In the genomic region with DNA sequence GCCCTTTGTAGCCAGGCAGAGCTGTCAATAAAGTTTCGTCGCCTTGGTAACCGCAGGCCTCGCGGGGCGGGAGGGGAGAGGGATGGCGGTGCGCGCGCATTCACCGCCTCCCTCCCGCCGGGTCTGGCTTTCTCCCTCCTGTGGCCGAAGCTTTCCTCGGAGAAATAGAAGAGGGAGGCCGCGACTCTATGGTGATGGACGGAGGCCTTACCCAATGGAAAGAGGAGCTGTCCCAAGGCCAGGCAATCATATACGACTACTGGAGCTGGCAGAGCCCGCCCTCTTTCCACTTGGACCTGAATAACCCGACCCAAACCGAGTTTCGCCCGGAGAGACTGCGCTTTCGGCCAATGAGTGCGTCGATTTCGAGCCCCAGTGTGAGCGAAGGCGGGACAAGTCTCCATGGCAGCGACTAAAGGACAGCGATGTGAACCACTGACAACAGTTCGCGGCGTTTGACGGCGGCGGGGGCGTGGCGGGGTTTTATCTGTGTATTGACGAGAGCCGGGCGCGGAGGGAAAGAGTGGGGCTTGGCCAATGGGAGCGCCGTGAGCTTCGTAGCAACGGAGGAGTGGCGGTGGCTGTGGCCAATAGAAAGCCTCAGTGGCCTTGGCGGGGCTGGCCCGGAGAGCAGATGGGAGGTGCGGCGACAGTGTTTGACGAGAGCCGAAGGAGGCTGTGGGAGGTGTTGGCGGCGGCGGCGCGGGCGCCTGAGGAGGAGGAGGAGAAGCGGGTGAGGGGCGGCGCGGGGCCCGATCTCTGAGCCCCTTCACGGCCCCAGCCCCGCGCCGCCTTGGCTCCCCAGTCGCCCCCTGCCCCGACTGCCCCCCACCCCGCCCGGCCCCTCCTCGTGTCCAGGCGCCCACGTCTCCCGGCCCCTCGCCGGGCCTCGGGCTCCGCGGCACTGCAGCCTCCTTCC, we compare ENCODE assay signal across 1 cellular context.
TF ChIP-seq lines count a peak whose summit lies in the region.

A gene (plus strand): TSS at position 652 of the 919 bp plus-strand sequence. CDS start 2,061 bp downstream, outside the sequence.

TF ChIP-seq in K562, 482 proteins besides CTCF, POLR2A, EP300 and RAD21 (continued from another document and continues in another):
- TF ChIP-seq, protein P1, sequence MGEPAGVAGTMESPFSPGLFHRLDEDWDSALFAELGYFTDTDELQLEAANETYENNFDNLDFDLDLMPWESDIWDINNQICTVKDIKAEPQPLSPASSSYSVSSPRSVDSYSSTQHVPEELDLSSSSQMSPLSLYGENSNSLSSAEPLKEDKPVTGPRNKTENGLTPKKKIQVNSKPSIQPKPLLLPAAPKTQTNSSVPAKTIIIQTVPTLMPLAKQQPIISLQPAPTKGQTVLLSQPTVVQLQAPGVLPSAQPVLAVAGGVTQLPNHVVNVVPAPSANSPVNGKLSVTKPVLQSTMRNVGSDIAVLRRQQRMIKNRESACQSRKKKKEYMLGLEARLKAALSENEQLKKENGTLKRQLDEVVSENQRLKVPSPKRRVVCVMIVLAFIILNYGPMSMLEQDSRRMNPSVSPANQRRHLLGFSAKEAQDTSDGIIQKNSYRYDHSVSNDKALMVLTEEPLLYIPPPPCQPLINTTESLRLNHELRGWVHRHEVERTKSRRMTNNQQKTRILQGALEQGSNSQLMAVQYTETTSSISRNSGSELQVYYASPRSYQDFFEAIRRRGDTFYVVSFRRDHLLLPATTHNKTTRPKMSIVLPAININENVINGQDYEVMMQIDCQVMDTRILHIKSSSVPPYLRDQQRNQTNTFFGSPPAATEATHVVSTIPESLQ (CRISPR knock-in tag; IDR thresholded peaks at IDR 0.05): no peak
- TF ChIP-seq, protein P2, sequence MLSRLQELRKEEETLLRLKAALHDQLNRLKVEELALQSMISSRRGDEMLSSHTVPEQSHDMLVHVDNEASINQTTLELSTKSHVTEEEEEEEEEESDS (CRISPR knock-in tag; IDR thresholded peaks at IDR 0.05): no peak
- TF ChIP-seq CCAR2 (IDR thresholded peaks at IDR 0.05; ENCODE audit: low read depth, low read length): no peak
- TF ChIP-seq MAFG (tag; conservative IDR thresholded peaks at IDR 0.05): no peak
- no peak for TF ChIP-seq CHD1 (IDR thresholded peaks at IDR 0.05; ENCODE audit: low read length)
- TF ChIP-seq SPI1 (IDR thresholded peaks at IDR 0.05; ENCODE audit: borderline replicate concordance, low read depth, low read length): no peak
- TF ChIP-seq, protein P3, sequence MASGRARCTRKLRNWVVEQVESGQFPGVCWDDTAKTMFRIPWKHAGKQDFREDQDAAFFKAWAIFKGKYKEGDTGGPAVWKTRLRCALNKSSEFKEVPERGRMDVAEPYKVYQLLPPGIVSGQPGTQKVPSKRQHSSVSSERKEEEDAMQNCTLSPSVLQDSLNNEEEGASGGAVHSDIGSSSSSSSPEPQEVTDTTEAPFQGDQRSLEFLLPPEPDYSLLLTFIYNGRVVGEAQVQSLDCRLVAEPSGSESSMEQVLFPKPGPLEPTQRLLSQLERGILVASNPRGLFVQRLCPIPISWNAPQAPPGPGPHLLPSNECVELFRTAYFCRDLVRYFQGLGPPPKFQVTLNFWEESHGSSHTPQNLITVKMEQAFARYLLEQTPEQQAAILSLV (tag; IDR thresholded peaks at IDR 0.05): no peak
- TF ChIP-seq SAFB2 (IDR thresholded peaks at IDR 0.05; ENCODE audit: borderline replicate concordance, low read depth, low read length, severe bottlenecking): no peak
- no peak for TF ChIP-seq TRIM24 (IDR thresholded peaks at IDR 0.05)
- TF ChIP-seq, protein P4, sequence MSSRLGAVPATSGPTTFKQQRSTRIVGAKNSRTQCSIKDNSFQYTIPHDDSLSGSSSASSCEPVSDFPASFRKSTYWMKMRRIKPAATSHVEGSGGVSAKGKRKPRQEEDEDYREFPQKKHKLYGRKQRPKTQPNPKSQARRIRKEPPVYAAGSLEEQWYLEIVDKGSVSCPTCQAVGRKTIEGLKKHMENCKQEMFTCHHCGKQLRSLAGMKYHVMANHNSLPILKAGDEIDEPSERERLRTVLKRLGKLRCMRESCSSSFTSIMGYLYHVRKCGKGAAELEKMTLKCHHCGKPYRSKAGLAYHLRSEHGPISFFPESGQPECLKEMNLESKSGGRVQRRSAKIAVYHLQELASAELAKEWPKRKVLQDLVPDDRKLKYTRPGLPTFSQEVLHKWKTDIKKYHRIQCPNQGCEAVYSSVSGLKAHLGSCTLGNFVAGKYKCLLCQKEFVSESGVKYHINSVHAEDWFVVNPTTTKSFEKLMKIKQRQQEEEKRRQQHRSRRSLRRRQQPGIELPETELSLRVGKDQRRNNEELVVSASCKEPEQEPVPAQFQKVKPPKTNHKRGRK (tag; IDR thresholded peaks at IDR 0.05): no peak
- peak; percentile 92 for TF ChIP-seq ATF7 (IDR thresholded peaks at IDR 0.05)
- no peak for TF ChIP-seq NCOA6 (IDR thresholded peaks at IDR 0.05)
- peak in 1 of 2 experiments; percentile 8; a peak in 1 of 4 replicates for TF ChIP-seq SIN3A (IDR thresholded peaks at IDR 0.05; ENCODE audit: borderline replicate concordance in 2 of 2, control insufficient read depth in 1 of 2, low read depth in 2 of 2, low read length in 2 of 2)
- no peak for TF ChIP-seq FOXJ3 (CRISPR knock-in tag; IDR thresholded peaks at IDR 0.05)
- TF ChIP-seq BRD9 (IDR thresholded peaks at IDR 0.05; ENCODE audit: low read depth, partially characterized antibody): no peak
- TF ChIP-seq MIER1 (IDR thresholded peaks at IDR 0.05; ENCODE audit: low read depth): no peak
- TF ChIP-seq TARDBP (IDR thresholded peaks at IDR 0.05): no peak
- TF ChIP-seq, protein P5, sequence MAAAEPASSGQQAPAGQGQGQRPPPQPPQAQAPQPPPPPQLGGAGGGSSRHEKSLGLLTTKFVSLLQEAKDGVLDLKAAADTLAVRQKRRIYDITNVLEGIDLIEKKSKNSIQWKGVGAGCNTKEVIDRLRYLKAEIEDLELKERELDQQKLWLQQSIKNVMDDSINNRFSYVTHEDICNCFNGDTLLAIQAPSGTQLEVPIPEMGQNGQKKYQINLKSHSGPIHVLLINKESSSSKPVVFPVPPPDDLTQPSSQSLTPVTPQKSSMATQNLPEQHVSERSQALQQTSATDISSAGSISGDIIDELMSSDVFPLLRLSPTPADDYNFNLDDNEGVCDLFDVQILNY (CRISPR knock-in tag; IDR thresholded peaks at IDR 0.05): no peak
- TF ChIP-seq HIVEP1 (CRISPR knock-in tag; IDR thresholded peaks at IDR 0.05): no peak
- no peak for TF ChIP-seq ZNF583 (CRISPR knock-in tag; IDR thresholded peaks at IDR 0.05)
- peak; percentile 98 for TF ChIP-seq MBD2 (IDR thresholded peaks at IDR 0.05; ENCODE audit: borderline replicate concordance, low read depth)
- peak; percentile 92 to 94 for TF ChIP-seq NRF1 (conservative IDR thresholded peaks at IDR 0.05 in 1 of 2, IDR thresholded peaks at IDR 0.05 in 1 of 2)
- TF ChIP-seq, protein P6, sequence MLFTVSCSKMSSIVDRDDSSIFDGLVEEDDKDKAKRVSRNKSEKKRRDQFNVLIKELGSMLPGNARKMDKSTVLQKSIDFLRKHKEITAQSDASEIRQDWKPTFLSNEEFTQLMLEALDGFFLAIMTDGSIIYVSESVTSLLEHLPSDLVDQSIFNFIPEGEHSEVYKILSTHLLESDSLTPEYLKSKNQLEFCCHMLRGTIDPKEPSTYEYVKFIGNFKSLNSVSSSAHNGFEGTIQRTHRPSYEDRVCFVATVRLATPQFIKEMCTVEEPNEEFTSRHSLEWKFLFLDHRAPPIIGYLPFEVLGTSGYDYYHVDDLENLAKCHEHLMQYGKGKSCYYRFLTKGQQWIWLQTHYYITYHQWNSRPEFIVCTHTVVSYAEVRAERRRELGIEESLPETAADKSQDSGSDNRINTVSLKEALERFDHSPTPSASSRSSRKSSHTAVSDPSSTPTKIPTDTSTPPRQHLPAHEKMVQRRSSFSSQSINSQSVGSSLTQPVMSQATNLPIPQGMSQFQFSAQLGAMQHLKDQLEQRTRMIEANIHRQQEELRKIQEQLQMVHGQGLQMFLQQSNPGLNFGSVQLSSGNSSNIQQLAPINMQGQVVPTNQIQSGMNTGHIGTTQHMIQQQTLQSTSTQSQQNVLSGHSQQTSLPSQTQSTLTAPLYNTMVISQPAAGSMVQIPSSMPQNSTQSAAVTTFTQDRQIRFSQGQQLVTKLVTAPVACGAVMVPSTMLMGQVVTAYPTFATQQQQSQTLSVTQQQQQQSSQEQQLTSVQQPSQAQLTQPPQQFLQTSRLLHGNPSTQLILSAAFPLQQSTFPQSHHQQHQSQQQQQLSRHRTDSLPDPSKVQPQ (CRISPR knock-in tag; IDR thresholded peaks at IDR 0.05; ENCODE audit: borderline replicate concordance): no peak
- TF ChIP-seq ZNF12 (CRISPR knock-in tag; IDR thresholded peaks at IDR 0.05): no peak
- TF ChIP-seq ZKSCAN8 (CRISPR knock-in tag; IDR thresholded peaks at IDR 0.05): no peak
- no peak for TF ChIP-seq ZBED1 (IDR thresholded peaks at IDR 0.05)
- no peak for TF ChIP-seq BACH1 (tag; IDR thresholded peaks at IDR 0.05)
- TF ChIP-seq, protein P7, sequence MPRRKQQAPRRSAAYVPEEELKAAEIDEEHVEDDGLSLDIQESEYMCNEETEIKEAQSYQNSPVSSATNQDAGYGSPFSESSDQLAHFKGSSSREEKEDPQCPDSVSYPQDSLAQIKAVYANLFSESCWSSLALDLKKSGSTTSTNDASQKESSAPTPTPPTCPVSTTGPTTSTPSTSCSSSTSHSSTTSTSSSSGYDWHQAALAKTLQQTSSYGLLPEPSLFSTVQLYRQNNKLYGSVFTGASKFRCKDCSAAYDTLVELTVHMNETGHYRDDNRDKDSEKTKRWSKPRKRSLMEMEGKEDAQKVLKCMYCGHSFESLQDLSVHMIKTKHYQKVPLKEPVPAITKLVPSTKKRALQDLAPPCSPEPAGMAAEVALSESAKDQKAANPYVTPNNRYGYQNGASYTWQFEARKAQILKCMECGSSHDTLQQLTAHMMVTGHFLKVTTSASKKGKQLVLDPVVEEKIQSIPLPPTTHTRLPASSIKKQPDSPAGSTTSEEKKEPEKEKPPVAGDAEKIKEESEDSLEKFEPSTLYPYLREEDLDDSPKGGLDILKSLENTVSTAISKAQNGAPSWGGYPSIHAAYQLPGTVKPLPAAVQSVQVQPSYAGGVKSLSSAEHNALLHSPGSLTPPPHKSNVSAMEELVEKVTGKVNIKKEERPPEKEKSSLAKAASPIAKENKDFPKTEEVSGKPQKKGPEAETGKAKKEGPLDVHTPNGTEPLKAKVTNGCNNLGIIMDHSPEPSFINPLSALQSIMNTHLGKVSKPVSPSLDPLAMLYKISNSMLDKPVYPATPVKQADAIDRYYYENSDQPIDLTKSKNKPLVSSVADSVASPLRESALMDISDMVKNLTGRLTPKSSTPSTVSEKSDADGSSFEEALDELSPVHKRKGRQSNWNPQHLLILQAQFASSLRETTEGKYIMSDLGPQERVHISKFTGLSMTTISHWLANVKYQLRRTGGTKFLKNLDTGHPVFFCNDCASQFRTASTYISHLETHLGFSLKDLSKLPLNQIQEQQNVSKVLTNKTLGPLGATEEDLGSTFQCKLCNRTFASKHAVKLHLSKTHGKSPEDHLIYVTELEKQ (CRISPR knock-in tag; IDR thresholded peaks at IDR 0.05): no peak
- peak; percentile 57 for TF ChIP-seq SMAD4 (CRISPR knock-in tag; conservative IDR thresholded peaks at IDR 0.05)
- no peak for TF ChIP-seq HSF4 (CRISPR knock-in tag; IDR thresholded peaks at IDR 0.05; ENCODE audit: borderline replicate concordance)
- TF ChIP-seq HCFC1 (IDR thresholded peaks at IDR 0.05; ENCODE audit: low read depth, low read length): no peak; the same call in 1 of the 2 replicates
- peak; percentile 98 for TF ChIP-seq ASH1L (IDR thresholded peaks at IDR 0.05; ENCODE audit: borderline replicate concordance, low read depth, partially characterized antibody)
- TF ChIP-seq, protein P8, sequence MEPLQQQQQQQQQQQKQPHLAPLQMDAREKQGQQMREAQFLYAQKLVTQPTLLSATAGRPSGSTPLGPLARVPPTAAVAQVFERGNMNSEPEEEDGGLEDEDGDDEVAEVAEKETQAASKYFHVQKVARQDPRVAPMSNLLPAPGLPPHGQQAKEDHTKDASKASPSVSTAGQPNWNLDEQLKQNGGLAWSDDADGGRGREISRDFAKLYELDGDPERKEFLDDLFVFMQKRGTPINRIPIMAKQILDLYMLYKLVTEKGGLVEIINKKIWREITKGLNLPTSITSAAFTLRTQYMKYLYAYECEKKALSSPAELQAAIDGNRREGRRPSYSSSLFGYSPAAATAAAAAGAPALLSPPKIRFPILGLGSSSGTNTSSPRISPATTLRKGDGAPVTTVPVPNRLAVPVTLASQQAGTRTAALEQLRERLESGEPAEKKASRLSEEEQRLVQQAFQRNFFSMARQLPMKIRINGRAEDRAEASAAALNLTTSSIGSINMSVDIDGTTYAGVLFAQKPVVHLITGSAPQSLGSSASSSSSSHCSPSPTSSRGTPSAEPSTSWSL (CRISPR knock-in tag; IDR thresholded peaks at IDR 0.05; ENCODE audit: borderline replicate concordance): no peak
- TF ChIP-seq ZNF445 (CRISPR knock-in tag; IDR thresholded peaks at IDR 0.05; ENCODE audit: low read depth): no peak
- TF ChIP-seq, protein P9, sequence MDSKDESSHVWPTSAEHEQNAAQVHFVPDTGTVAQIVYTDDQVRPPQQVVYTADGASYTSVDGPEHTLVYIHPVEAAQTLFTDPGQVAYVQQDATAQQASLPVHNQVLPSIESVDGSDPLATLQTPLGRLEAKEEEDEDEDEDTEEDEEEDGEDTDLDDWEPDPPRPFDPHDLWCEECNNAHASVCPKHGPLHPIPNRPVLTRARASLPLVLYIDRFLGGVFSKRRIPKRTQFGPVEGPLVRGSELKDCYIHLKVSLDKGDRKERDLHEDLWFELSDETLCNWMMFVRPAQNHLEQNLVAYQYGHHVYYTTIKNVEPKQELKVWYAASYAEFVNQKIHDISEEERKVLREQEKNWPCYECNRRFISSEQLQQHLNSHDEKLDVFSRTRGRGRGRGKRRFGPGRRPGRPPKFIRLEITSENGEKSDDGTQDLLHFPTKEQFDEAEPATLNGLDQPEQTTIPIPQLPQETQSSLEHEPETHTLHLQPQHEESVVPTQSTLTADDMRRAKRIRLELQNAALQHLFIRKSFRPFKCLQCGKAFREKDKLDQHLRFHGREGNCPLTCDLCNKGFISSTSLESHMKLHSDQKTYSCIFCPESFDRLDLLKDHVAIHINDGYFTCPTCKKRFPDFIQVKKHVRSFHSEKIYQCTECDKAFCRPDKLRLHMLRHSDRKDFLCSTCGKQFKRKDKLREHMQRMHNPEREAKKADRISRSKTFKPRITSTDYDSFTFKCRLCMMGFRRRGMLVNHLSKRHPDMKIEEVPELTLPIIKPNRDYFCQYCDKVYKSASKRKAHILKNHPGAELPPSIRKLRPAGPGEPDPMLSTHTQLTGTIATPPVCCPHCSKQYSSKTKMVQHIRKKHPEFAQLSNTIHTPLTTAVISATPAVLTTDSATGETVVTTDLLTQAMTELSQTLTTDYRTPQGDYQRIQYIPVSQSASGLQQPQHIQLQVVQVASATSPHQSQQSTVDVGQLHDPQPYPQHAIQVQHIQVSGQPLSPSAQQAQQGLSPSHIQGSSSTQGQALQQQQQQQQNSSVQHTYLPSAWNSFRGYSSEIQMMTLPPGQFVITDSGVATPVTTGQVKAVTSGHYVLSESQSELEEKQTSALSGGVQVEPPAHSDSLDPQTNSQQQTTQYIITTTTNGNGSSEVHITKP (IDR thresholded peaks at IDR 0.05; ENCODE audit: partially characterized antibody): peak; percentile 33
- no peak for TF ChIP-seq RFX7 (CRISPR knock-in tag; IDR thresholded peaks at IDR 0.05)
- TF ChIP-seq, protein P10, sequence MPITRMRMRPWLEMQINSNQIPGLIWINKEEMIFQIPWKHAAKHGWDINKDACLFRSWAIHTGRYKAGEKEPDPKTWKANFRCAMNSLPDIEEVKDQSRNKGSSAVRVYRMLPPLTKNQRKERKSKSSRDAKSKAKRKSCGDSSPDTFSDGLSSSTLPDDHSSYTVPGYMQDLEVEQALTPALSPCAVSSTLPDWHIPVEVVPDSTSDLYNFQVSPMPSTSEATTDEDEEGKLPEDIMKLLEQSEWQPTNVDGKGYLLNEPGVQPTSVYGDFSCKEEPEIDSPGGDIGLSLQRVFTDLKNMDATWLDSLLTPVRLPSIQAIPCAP (CRISPR knock-in tag; IDR thresholded peaks at IDR 0.05; ENCODE audit: borderline replicate concordance): no peak
- TF ChIP-seq SMC3 (conservative IDR thresholded peaks at IDR 0.05; ENCODE audit: insufficient read depth, low read depth, low read length): peak; percentile 39; the same call in 1 of the 2 replicates
